In genomic region chr16:87626401-87626800, GRCh38 we compare ENCODE assay signal across 34 cellular contexts. TPM values are rescaled to one million over a fixed set of nuclear protein-coding genes. Genes with fewer than 3 reads are reported as not detected.
"Had no signal": no experiment of that assay in that cellular context is flagged by ENCODE, and none has a peak within 500 bp of the region (broad histone marks: within the 10 kb centered on the region; RNA-seq: fewer than 3 reads in every experiment).

No MANE protein-coding gene starts in this region.

- FAIRE-seq: TTC549 had no signal

- H3K4me1 Mint-ChIP-seq: activated CD4-positive, alpha-beta T cell treated with anti-CD3 and anti-CD28 coated beads, Interleukin-2, amount 10 ng/mL, durations not matched to agents 24 days and 14 days; activated naive CD4-positive, alpha-beta T cell treated with anti-CD3 and anti-CD28 coated beads, Interleukin-2, amount 10 ng/mL, durations not matched to agents 7 days and 5 days; activated naive CD4-positive, alpha-beta T cell treated with anti-CD3 and anti-CD28 coated beads, Interleukin-2, amount 50 U/mL, for 24 hours; activated naive CD8-positive, alpha-beta T cell treated with anti-CD3 and anti-CD28 coated beads, Interleukin-2, amount 10 ng/mL, durations not matched to agents 7 days and 5 days; activated naive CD8-positive, alpha-beta T cell treated with anti-CD3 and anti-CD28 coated beads, Interleukin-2, amount 50 U/mL, for 24 hours; brain had no signal

- H3K27ac ChIP-seq: ascending aorta, VCaP had no signal

- H3K36me3 Mint-ChIP-seq: activated CD4-positive, alpha-beta memory T cell treated with anti-CD3 and anti-CD28 coated beads for 36 hours; activated naive CD4-positive, alpha-beta T cell treated with anti-CD3 and anti-CD28 coated beads, Interleukin-2, amount 10 ng/mL, durations not matched to agents 7 days and 5 days; activated naive CD4-positive, alpha-beta T cell treated with anti-CD3 and anti-CD28 coated beads, Interleukin-2, amount 50 U/mL, for 24 hours; activated naive CD8-positive, alpha-beta T cell; activated naive CD8-positive, alpha-beta T cell treated with anti-CD3 and anti-CD28 coated beads, Interleukin-2, amount 10 ng/mL, durations not matched to agents 7 days and 5 days had no signal

- DNase-seq: activated B cell treated with CpG ODN at 0.5 μM for 24 hours; activated CD4-positive, alpha-beta memory T cell treated with anti-CD3 and anti-CD28 coated beads for 36 hours; activated CD4-positive, alpha-beta T cell treated with anti-CD3 and anti-CD28 coated beads for 4 hours; activated CD4-positive, alpha-beta T cell treated with anti-CD3 and anti-CD28 coated beads, Interleukin-2, amount 10 ng/mL, durations not matched to agents 24 days and 14 days; activated CD4-positive, alpha-beta T cell treated with anti-CD3 and anti-CD28 coated beads, Interleukin-2, amount 50 U/mL, for 1 hour; activated CD4-positive, alpha-beta T cell treated with anti-CD3 and anti-CD28 coated beads, Interleukin-2, amount 50 U/mL, for 4 hours; activated CD4-positive, CD25-positive, alpha-beta regulatory T cell treated with anti-CD3 and anti-CD28 coated beads, Interleukin-2, amount 50 U/mL, for 72 hours; activated CD8-positive, alpha-beta memory T cell treated with anti-CD3 and anti-CD28 coated beads, Interleukin-2, amount 50 U/mL, for 4 hours; activated CD8-positive, alpha-beta T cell treated with anti-CD3 and anti-CD28 coated beads for 36 hours; activated effector memory CD4-positive, alpha-beta T cell treated with Interleukin-2 at 50 U/mL for 16 hours; activated gamma-delta T cell; activated naive CD4-positive, alpha-beta T cell treated with anti-CD3 and anti-CD28 coated beads, Interleukin-2, amount 10 ng/mL, durations not matched to agents 7 days and 5 days; activated naive CD4-positive, alpha-beta T cell treated with Interleukin-2 at 50 U/mL for 16 hours; activated naive CD8-positive, alpha-beta T cell treated with anti-CD3 and anti-CD28 coated beads, Interleukin-2, amount 10 ng/mL, durations not matched to agents 7 days and 5 days; activated naive CD8-positive, alpha-beta T cell treated with anti-CD3 and anti-CD28 coated beads, Interleukin-2, amount 50 U/mL, for 24 hours; activated T-cell treated with anti-CD3 and anti-CD28 coated beads for 4 hours; activated T-cell treated with anti-CD3 and anti-CD28 coated beads, Interleukin-2, amount 50 U/mL, for 1 hour; activated T-cell treated with anti-CD3 and anti-CD28 coated beads, Interleukin-2, amount 50 U/mL, for 48 hours; amygdala; anterior cingulate cortex; central memory CD4-positive, alpha-beta T cell; T-helper 1 cell; T-helper 2 cell; T-helper 9 cell had no signal

- H3K4me3 ChIP-seq: ascending aorta had no signal

- H3K9me3 Mint-ChIP-seq: activated CD4-positive, alpha-beta T cell treated with anti-CD3 and anti-CD28 coated beads, Interleukin-2, amount 10 ng/mL, durations not matched to agents 24 days and 14 days; activated naive CD4-positive, alpha-beta T cell treated with anti-CD3 and anti-CD28 coated beads, Interleukin-2, amount 10 ng/mL, durations not matched to agents 7 days and 5 days; activated naive CD8-positive, alpha-beta T cell treated with anti-CD3 and anti-CD28 coated beads, Interleukin-2, amount 10 ng/mL, durations not matched to agents 7 days and 5 days; activated T-helper 2 cell treated with anti-CD3 and anti-CD28 coated beads, Interferon-gamma antibody, Interleukin-2, Interleukin-4, amounts not matched to agents 10 μg/mL and 5 μg/mL and 100 μg/mL, durations not matched to agents 14 hours and 24 hours and 36 hours; T-helper 1 cell treated with Interleukin-12 subunit alpha and Interleukin-12 subunit beta and Interleukin-4 antibody, amounts not matched to agents 30 μg/mL and 1 μg/mL, for 36 hours; T-helper 2 cell treated with Interferon-gamma antibody and Interleukin-4, amounts not matched to agents 5 μg/mL and 100 μg/mL, for 36 hours had no signal

- H3K36me3 ChIP-seq: ascending aorta had no signal

- ATAC-seq: activated CD8-positive, alpha-beta T cell treated with anti-CD3 and anti-CD28 coated beads for 36 hours; activated naive CD8-positive, alpha-beta T cell treated with anti-CD3 and anti-CD28 coated beads, Interleukin-2, amount 50 U/mL, for 24 hours had no signal

- H3K4me1 ChIP-seq: ascending aorta had no signal

- H3K27ac Mint-ChIP-seq: activated B cell treated with CpG ODN at 0.5 μM for 24 hours; activated CD4-positive, alpha-beta memory T cell treated with anti-CD3 and anti-CD28 coated beads for 36 hours; activated CD4-positive, alpha-beta T cell treated with anti-CD3 and anti-CD28 coated beads, Interleukin-2, amount 10 ng/mL, durations not matched to agents 24 days and 14 days; activated CD8-positive, alpha-beta T cell treated with anti-CD3 and anti-CD28 coated beads for 36 hours; activated naive CD4-positive, alpha-beta T cell treated with anti-CD3 and anti-CD28 coated beads, Interleukin-2, amount 10 ng/mL, durations not matched to agents 7 days and 5 days; activated naive CD4-positive, alpha-beta T cell treated with anti-CD3 and anti-CD28 coated beads, Interleukin-2, amount 50 U/mL, for 24 hours; activated naive CD8-positive, alpha-beta T cell; activated naive CD8-positive, alpha-beta T cell treated with anti-CD3 and anti-CD28 coated beads, Interleukin-2, amount 10 ng/mL, durations not matched to agents 7 days and 5 days; activated naive CD8-positive, alpha-beta T cell treated with anti-CD3 and anti-CD28 coated beads, Interleukin-2, amount 50 U/mL, for 24 hours; activated T-helper 2 cell treated with anti-CD3 and anti-CD28 coated beads, Interferon-gamma antibody, Interleukin-2, Interleukin-4, amounts not matched to agents 10 μg/mL and 5 μg/mL and 100 μg/mL, durations not matched to agents 14 hours and 24 hours and 36 hours; brain; T-helper 1 cell treated with Interleukin-12 subunit alpha and Interleukin-12 subunit beta and Interleukin-4 antibody, amounts not matched to agents 30 μg/mL and 1 μg/mL, for 36 hours; T-helper 2 cell treated with Interferon-gamma antibody and Interleukin-4, amounts not matched to agents 5 μg/mL and 100 μg/mL, for 36 hours had no signal

- H3K27me3 ChIP-seq: ascending aorta had no signal

- H3K4me3 Mint-ChIP-seq: activated B cell treated with CpG ODN at 0.5 μM for 24 hours; activated CD4-positive, alpha-beta memory T cell treated with anti-CD3 and anti-CD28 coated beads for 36 hours; activated CD4-positive, alpha-beta T cell treated with anti-CD3 and anti-CD28 coated beads, Interleukin-2, amount 10 ng/mL, durations not matched to agents 24 days and 14 days; activated CD8-positive, alpha-beta T cell treated with anti-CD3 and anti-CD28 coated beads for 36 hours; activated naive CD4-positive, alpha-beta T cell treated with anti-CD3 and anti-CD28 coated beads, Interleukin-2, amount 10 ng/mL, durations not matched to agents 7 days and 5 days; activated naive CD4-positive, alpha-beta T cell treated with anti-CD3 and anti-CD28 coated beads, Interleukin-2, amount 50 U/mL, for 24 hours; activated naive CD8-positive, alpha-beta T cell; activated naive CD8-positive, alpha-beta T cell treated with anti-CD3 and anti-CD28 coated beads, Interleukin-2, amount 10 ng/mL, durations not matched to agents 7 days and 5 days; activated naive CD8-positive, alpha-beta T cell treated with anti-CD3 and anti-CD28 coated beads, Interleukin-2, amount 50 U/mL, for 24 hours; brain; T-helper 1 cell treated with Interleukin-12 subunit alpha and Interleukin-12 subunit beta and Interleukin-4 antibody, amounts not matched to agents 30 μg/mL and 1 μg/mL, for 36 hours; T-helper 2 cell treated with Interferon-gamma antibody and Interleukin-4, amounts not matched to agents 5 μg/mL and 100 μg/mL, for 36 hours had no signal

- H3K27me3 Mint-ChIP-seq: activated naive CD4-positive, alpha-beta T cell treated with anti-CD3 and anti-CD28 coated beads, Interleukin-2, amount 50 U/mL, for 24 hours; brain had no signal

RNA-seq across cellular contexts. Expression of gene JPH3, which starts 24.1 kb away (rescaled TPM):
- total RNA-seq: activated B cell treated with CpG ODN at 0.5 μM for 24 hours; activated CD4-positive, alpha-beta T cell treated with anti-CD3 and anti-CD28 coated beads, Interleukin-2, amount 10 ng/mL, durations not matched to agents 24 days and 14 days; activated CD8-positive, alpha-beta memory T cell treated with anti-CD3 and anti-CD28 coated beads for 36 hours; activated naive CD8-positive, alpha-beta T cell treated with anti-CD3 and anti-CD28 coated beads, Interleukin-2, amount 10 ng/mL, durations not matched to agents 7 days and 5 days; ascending aorta had no signal
